8 cellular contexts compared by ENCODE assay signal in the genomic region with DNA sequence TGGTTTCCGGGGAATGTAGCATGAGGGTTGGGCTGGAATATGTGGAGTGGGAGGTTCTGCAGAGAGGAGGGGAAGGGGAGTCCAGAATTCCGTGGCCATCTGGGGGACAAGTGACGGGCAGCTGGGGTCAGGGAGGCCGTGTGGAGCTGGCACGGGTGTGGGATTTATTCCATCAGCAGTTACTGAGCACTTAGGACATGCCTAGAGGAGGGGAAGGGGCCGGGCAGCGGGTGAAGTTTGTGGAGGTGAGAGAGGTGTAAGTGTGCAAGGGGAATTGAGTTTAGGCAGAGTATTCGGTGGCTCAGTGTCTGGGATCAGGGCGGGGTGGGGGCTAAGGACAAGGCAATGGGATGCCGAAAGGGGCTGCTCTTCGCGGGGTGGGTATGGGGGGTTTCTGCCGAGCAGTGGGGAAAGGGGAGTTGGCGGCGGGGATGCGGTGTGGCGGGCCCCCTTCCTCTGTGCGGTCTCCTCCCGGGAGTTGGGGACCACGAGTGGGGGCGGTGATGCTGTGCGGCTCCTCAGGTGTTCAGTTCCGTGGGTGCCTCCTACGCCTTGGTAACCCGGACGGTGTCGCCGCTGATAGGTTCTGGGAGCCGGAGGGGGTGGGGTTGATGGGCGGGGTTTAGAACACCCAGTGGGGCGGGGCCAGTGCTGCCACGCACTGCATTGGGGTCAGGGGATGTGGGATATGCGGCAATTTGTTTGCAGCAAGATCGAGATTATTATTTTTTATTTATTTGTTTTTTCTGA. TPM values are rescaled to one million over a fixed set of nuclear protein-coding genes. Genes with fewer than 3 reads are reported as not detected.
DNase-seq lines count a peak whose midpoint lies in the region; ATAC-seq, FAIRE-seq and TF ChIP-seq lines count a peak whose summit lies in the region.

No MANE protein-coding gene starts in this region.

- TF ChIP-seq POLR2A in H1 (IDR thresholded peaks at IDR 0.05; ENCODE audit: control extremely low read depth in 1 of 2, low read depth in 2 of 2, low read length in 2 of 2) (no peak), thyroid gland (IDR thresholded peaks at IDR 0.05) (no peak)

- H2BK5ac ChIP-seq in H1 (ENCODE audit: low read depth, low read length) = 0 out of 2 replicates have a peak overlapping the region, but pooled peaks have one; percentile 5

- H3K79me2 ChIP-seq in H1 (ENCODE audit: control insufficient read depth in 1 of 2, insufficient read depth in 2 of 2, low read length in 2 of 2) = peaks cover 0 to 8% of the 10 kb centered on the region in 2 experiments; a peak in 2 of 4 replicates

- H3K27me3 ChIP-seq in H1 (replicated peaks in 1 of 4; ENCODE audit: control insufficient read depth in 3 of 4, extremely low read depth in 1 of 4, insufficient read depth in 3 of 4, low read length in 3 of 4) (no peaks in the 10 kb centered on the region), thyroid gland (no peaks in the 10 kb centered on the region)

- H4K5ac ChIP-seq in H1 (ENCODE audit: insufficient read length, low read depth, low read length) = no peak overlapping the region

- H3K27ac ChIP-seq in H1 (ENCODE audit: low read depth, low read length) (no peak overlapping the region), thyroid gland (no peak overlapping the region)

- H4K8ac ChIP-seq in H1 (ENCODE audit: extremely low read depth, insufficient read depth, low read length) = no peak overlapping the region; the same call in 1 of the 2 replicates

- no peak overlapping the region for H2BK20ac ChIP-seq in H1 (ENCODE audit: low read length)

- peak overlapping the region; percentile 97 to 98 for H3K4me2 ChIP-seq in H1 (ENCODE audit: insufficient read depth in 1 of 2, low read depth in 2 of 2, low read length in 2 of 2)

- peaks cover 12% of the 10 kb centered on the region for H3K23me2 ChIP-seq in H1 (ENCODE audit: low read depth, low read length)

- no peak overlapping the region for H2AFZ ChIP-seq in H1 (ENCODE audit: low read length)

- no peak for ATAC-seq in GM19023 (IDR thresholded peaks at IDR 0.05; ENCODE audit: unreplicated experiment)

- no peak overlapping the region for H3K23ac ChIP-seq in H1 (ENCODE audit: insufficient read length)

- H3K4ac ChIP-seq in H1 (replicated peaks; ENCODE audit: insufficient read length, low read depth, low read length) = no peak overlapping the region

- FAIRE-seq in H1 (lab: Jason Lieb, UNC) = no peak

- H2BK15ac ChIP-seq in H1 (ENCODE audit: low read length) = no peak overlapping the region

- H3K4me1 Mint-ChIP-seq in neural crest cell = peaks cover 29% of the 10 kb centered on the region

- no peaks in the 10 kb centered on the region for H3K9me3 Mint-ChIP-seq in neural crest cell

- peak overlapping the region; percentile 73 for H4K91ac ChIP-seq in H1 (replicated peaks; ENCODE audit: insufficient read length, low read length)

- no peak for TF ChIP-seq EP300 in H1 (IDR thresholded peaks at IDR 0.05; ENCODE audit: borderline replicate concordance in 1 of 2, low read depth in 2 of 2, low read length in 2 of 2)

- H3K79me1 ChIP-seq in H1 (ENCODE audit: low read depth, low read length) = peaks cover 7% of the 10 kb centered on the region; the same call in 1 of the 2 replicates

- POLR2A ChIA-PET in H1 (lab: Charles Lee; ENCODE audit: partially characterized antibody) = interaction anchor here (1.1 kb wide), 1 partner anchor 25 kb away, joined by 3 read pairs; no protein-coding TSS in a partner anchor

- H3K9me3 ChIP-seq in H1 (ENCODE audit: insufficient read depth in 2 of 2, low read depth in 1 of 2, low read length in 1 of 2) = no peaks in the 10 kb centered on the region
- H3K9me3 ChIP-seq in thyroid gland = no peaks in the 10 kb centered on the region

- no peak overlapping the region for H2AK5ac ChIP-seq in H1 (ENCODE audit: low read depth, low read length)

- 10% methylated on average over 15 of the region's 34 CpGs; no CpG with 5 or more reads in 1 of the 2 experiments for WGBS in H1 (ENCODE audit: extremely low coverage in 1 of 2, insufficient coverage in 1 of 2, insufficient read length in 1 of 2, insufficient replicate concordance in 2 of 2, low coverage in 1 of 2, low lambda C conversion rate in 2 of 2, missing lambda C conversion rate in 1 of 2), 2 experiments
- 7 to 10% methylated on average over 29 to 30 of the region's 34 CpGs for WGBS in thyroid gland, 2 donors

- peaks cover 3 to 8% (median 4%) of the 10 kb centered on the region in 4 experiments; a peak in 6 of 7 replicates for H3K4me1 ChIP-seq in H1 (replicated peaks in 1 of 4; ENCODE audit: control insufficient read depth in 3 of 4, insufficient read depth in 4 of 4, low read length in 3 of 4)
- peaks cover 6 to 25% of the 10 kb centered on the region in 2 donors for H3K4me1 ChIP-seq in thyroid gland

- H3K27me3 Mint-ChIP-seq in neural crest cell (ENCODE audit: low read depth) = peaks cover 30% of the 10 kb centered on the region

- intact Hi-C loops in thyroid gland (cut with DNase I) = no loop called here

- H3K18ac ChIP-seq in H1 (ENCODE audit: extremely low read depth, low read length) = no peak overlapping the region

- DNase-seq in C1 segment of cervical spinal cord (lab: John Stamatoyannopoulos, UW) = peak in 10 of 14 donors; percentile 11 to 78 (median 29)
- peak; percentile 65 for DNase-seq in NCI-H1105 treated with DMSO at 0.1 percent for 48 hours (lab: John Stamatoyannopoulos, UW)
- peak; percentile 19 for DNase-seq in activated CD8-positive, alpha-beta memory T cell treated with anti-CD3 and anti-CD28 coated beads, Interleukin-2, amount 50 U/mL, for 24 hours (ENCODE audit: extremely low read depth)
- peak in 1 of 2 experiments; percentile 78 for DNase-seq in H1 (ENCODE audit: low read depth in 1 of 2, low spot score in 2 of 2)
- no peak for DNase-seq in neural crest cell (ENCODE audit: low read depth, low spot score)
- DNase-seq in thyroid gland = peak; percentile 26 to 41
- DNase-seq in RKO (ENCODE audit: low spot score) = no peak

- H3K27ac Mint-ChIP-seq in neural crest cell (ENCODE audit: unreplicated experiment) = no peak overlapping the region

- no peak overlapping the region for H2BK12ac ChIP-seq in H1 (ENCODE audit: low read depth, low read length)

- no peaks in the 10 kb centered on the region for H3K36me3 Mint-ChIP-seq in neural crest cell (ENCODE audit: low read depth)

- 0 out of 7 replicates have a peak overlapping the region, but pooled peaks of 1 of the 4 experiments have one; percentile 35 for H3K9ac ChIP-seq in H1 (replicated peaks in 1 of 4; ENCODE audit: extremely low read depth in 1 of 4, low read depth in 3 of 4, low read length in 3 of 4)

- no peak for TF ChIP-seq CTCF in H1 (IDR thresholded peaks at IDR 0.05; ENCODE audit: control extremely low read depth in 1 of 3, insufficient read depth in 1 of 3, low read depth in 1 of 3, low read length in 3 of 3)
- no peak for TF ChIP-seq CTCF in neural crest cell (conservative IDR thresholded peaks at IDR 0.05)
- no peak for TF ChIP-seq CTCF in thyroid gland (IDR thresholded peaks at IDR 0.05)

- H3K14ac ChIP-seq in H1 (ENCODE audit: insufficient read length) = no peak overlapping the region

- H3K4me3 ChIP-seq in H1 (ENCODE audit: extremely low read depth in 1 of 4, insufficient read depth in 2 of 4, low read depth in 3 of 4, low read length in 4 of 4) = peak overlapping the region; percentile 47 to 85 (median 61)
- H3K4me3 ChIP-seq in thyroid gland (replicated peaks in 1 of 3) = no peak overlapping the region

- peaks cover 2 to 3% of the 10 kb centered on the region in 2 experiments for H4K20me1 ChIP-seq in H1 (replicated peaks in 1 of 2; ENCODE audit: control insufficient read depth in 1 of 2, insufficient read depth in 2 of 2, low read length in 2 of 2)

- peak overlapping the region; percentile 66 for H3K56ac ChIP-seq in H1 (replicated peaks; ENCODE audit: insufficient read length, low read depth, low read length)

- H3K36me3 ChIP-seq in H1 (ENCODE audit: control insufficient read depth in 2 of 4, insufficient read depth in 4 of 4, low read length in 3 of 4) (0 out of 8 replicates have a peak, but pooled peaks cover 0 to 8% (median 0%) of the 10 kb centered on the region in 4 experiments), thyroid gland (no peaks in the 10 kb centered on the region)

- CTCF ChIA-PET in H1 (lab: Charles Lee; ENCODE audit: partially characterized antibody) = interaction anchor here (1.2 to 1.4 kb wide), 2 partner anchors 10 to 16 kb away, joined by 4 to 5 read pairs; no protein-coding TSS in a partner anchor

- H2BK120ac ChIP-seq in H1 (replicated peaks; ENCODE audit: low read depth, low read length) = no peak overlapping the region

- peak overlapping the region; percentile 82 for H3K4me3 Mint-ChIP-seq in neural crest cell

- no peak for TF ChIP-seq RAD21 in H1 (IDR thresholded peaks at IDR 0.05 in 1 of 2, conservative IDR thresholded peaks at IDR 0.05 in 1 of 2; ENCODE audit: low read depth in 2 of 2, low read length in 2 of 2)

RNA-seq across cellular contexts. Expression of a gene that starts 5.4 kb away (rescaled TPM):
- 16.1 and 17.4 TPM in 2 replicates for total RNA-seq in H1 (2021; fragmentation: NEBNext Ultra II Directional; extraction: Animal tissue kit (Norgen Biotek cat#: 25700))
- polyA plus RNA-seq in H1 (2011; rRNA removed) = 7.8 and 11.5 TPM in 2 replicates
- polyA plus RNA-seq in H1 (2011; cell fraction: cytosol; rRNA removed) = 10.1 TPM
- 28.3 TPM for polyA plus RNA-seq in H1 (2011; cell fraction: nucleus; rRNA removed)
- polyA plus RNA-seq in H1 (2012, experiment 1 of 2) = 8.6 to 11.4 TPM (median 10.5 TPM) in 4 replicates
- polyA plus RNA-seq in H1 (2012, experiment 2 of 2) = 7.5 TPM
- 7.2 TPM for polyA plus RNA-seq in H1 (2013, experiment 1 of 2)
- 7.1 TPM for polyA plus RNA-seq in H1 (2013, experiment 2 of 2)
- polyA minus RNA-seq in H1 (2011; rRNA and poly(A)+ RNA removed) = 4.9 and 6.1 TPM in 2 replicates
- polyA minus RNA-seq in H1 (2011; cell fraction: cytosol; rRNA and poly(A)+ RNA removed) = 11.1 TPM
- polyA minus RNA-seq in H1 (2011; cell fraction: nucleus; rRNA and poly(A)+ RNA removed) = 36.0 TPM
- total RNA-seq in neural crest cell (17.6 and 18.1 TPM in 2 replicates), thyroid gland (10 to 100 TPM in 2 of 4 donors, 1 to 10 TPM in 2; 8.5 to 12.4 (median 9.8) TPM)

RNA-seq across cellular contexts. Expression of a gene that starts 22.2 kb away (rescaled TPM):
- total RNA-seq in H1 (2021; fragmentation: NEBNext Ultra II Directional; extraction: Animal tissue kit (Norgen Biotek cat#: 25700)) = not detected in 2 replicates
- polyA plus RNA-seq in H1 (2011; rRNA removed) = not detected in 2 replicates
- polyA plus RNA-seq in H1 (2011; cell fraction: cytosol; rRNA removed) = 0.17 TPM
- polyA plus RNA-seq in H1 (2011; cell fraction: nucleus; rRNA removed) = not detected
- 0.40 to 1.1 TPM (median 1.0 TPM) in 3 of 4 replicates, not detected in the other for polyA plus RNA-seq in H1 (2012, experiment 1 of 2)
- polyA plus RNA-seq in H1 (2012, experiment 2 of 2) = not detected
- not detected for polyA plus RNA-seq in H1 (2013, experiment 1 of 2)
- 0.07 TPM for polyA plus RNA-seq in H1 (2013, experiment 2 of 2)
- not detected in 2 replicates for polyA minus RNA-seq in H1 (2011; rRNA and poly(A)+ RNA removed)
- not detected for polyA minus RNA-seq in H1 (2011; cell fraction: cytosol; rRNA and poly(A)+ RNA removed)
- polyA minus RNA-seq in H1 (2011; cell fraction: nucleus; rRNA and poly(A)+ RNA removed) = not detected
- total RNA-seq in neural crest cell (not detected in 2 replicates), thyroid gland (1 to 10 TPM in 1 of 4 donors, not detected in 3; 2.0 TPM)

RNA-seq across cellular contexts. Expression of a gene that starts 27.0 kb away (rescaled TPM):
- 22.7 and 24.6 TPM in 2 replicates for total RNA-seq in H1 (2021; fragmentation: NEBNext Ultra II Directional; extraction: Animal tissue kit (Norgen Biotek cat#: 25700))
- polyA plus RNA-seq in H1 (2011; rRNA removed) = 3.2 and 4.5 TPM in 2 replicates
- polyA plus RNA-seq in H1 (2011; cell fraction: cytosol; rRNA removed) = 2.7 TPM
- 4.4 TPM for polyA plus RNA-seq in H1 (2011; cell fraction: nucleus; rRNA removed)
- polyA plus RNA-seq in H1 (2012, experiment 1 of 2) = 11.1 to 12.7 TPM (median 11.8 TPM) in 4 replicates
- 10.4 TPM for polyA plus RNA-seq in H1 (2012, experiment 2 of 2)
- 8.0 TPM for polyA plus RNA-seq in H1 (2013, experiment 1 of 2)
- 7.7 TPM for polyA plus RNA-seq in H1 (2013, experiment 2 of 2)
- 6.2 and 7.1 TPM in 2 replicates for polyA minus RNA-seq in H1 (2011; rRNA and poly(A)+ RNA removed)
- polyA minus RNA-seq in H1 (2011; cell fraction: cytosol; rRNA and poly(A)+ RNA removed) = 10.1 TPM
- 4.7 TPM for polyA minus RNA-seq in H1 (2011; cell fraction: nucleus; rRNA and poly(A)+ RNA removed)
- total RNA-seq in neural crest cell (25.5 and 25.6 TPM in 2 replicates), thyroid gland (1 to 10 TPM; 1.5 to 3.6 (median 2.6) TPM)

RNA-seq across cellular contexts. Expression of a gene that starts 40.1 kb away (rescaled TPM):
- 0.11 TPM in 1 of 2 replicates, not detected in the other for total RNA-seq in H1 (2021; fragmentation: NEBNext Ultra II Directional; extraction: Animal tissue kit (Norgen Biotek cat#: 25700))
- polyA plus RNA-seq in H1 (2011; rRNA removed) = 0.05 TPM in 2 replicates
- 0.34 TPM for polyA plus RNA-seq in H1 (2011; cell fraction: cytosol; rRNA removed)
- 0.54 TPM for polyA plus RNA-seq in H1 (2011; cell fraction: nucleus; rRNA removed)
- polyA plus RNA-seq in H1 (2012, experiment 1 of 2) = 0.28 to 0.57 TPM (median 0.37 TPM) in 4 replicates
- not detected for polyA plus RNA-seq in H1 (2012, experiment 2 of 2)
- 0.24 TPM for polyA plus RNA-seq in H1 (2013, experiment 1 of 2)
- 0.17 TPM for polyA plus RNA-seq in H1 (2013, experiment 2 of 2)
- 0.13 TPM in 1 of 2 replicates, not detected in the other for polyA minus RNA-seq in H1 (2011; rRNA and poly(A)+ RNA removed)
- polyA minus RNA-seq in H1 (2011; cell fraction: cytosol; rRNA and poly(A)+ RNA removed) = not detected
- 1.00 TPM for polyA minus RNA-seq in H1 (2011; cell fraction: nucleus; rRNA and poly(A)+ RNA removed)
- total RNA-seq in neural crest cell (0.45 and 0.70 TPM in 2 replicates), thyroid gland (not detected)

Comparison
In these comparisons a context has a peak if more than half of its experiments do, and no peak if none do; other contexts are left out.
1. DNase-seq: peak in C1 segment of cervical spinal cord (10 of 14), NCI-H1105 treated with DMSO at 0.1 percent for 48 hours (single experiment), activated CD8-positive, alpha-beta memory T cell treated with anti-CD3 and anti-CD28 coated beads, Interleukin-2, amount 50 U/mL, for 24 hours (single experiment) and thyroid gland (2 of 2); none in neural crest cell (single experiment) and RKO (single experiment).
2. H3K4me3 ChIP-seq: peak in H1 (4 of 4); none in thyroid gland (0 of 3).